18 cellular contexts compared by ENCODE assay signal in genomic region chr16:29911676-29912010, GRCh38. TPM values are rescaled to one million over a fixed set of nuclear protein-coding genes. Genes with fewer than 3 reads are reported as not detected.
"Had no signal": no experiment of that assay in that cellular context is flagged by ENCODE, and none has a peak within 500 bp of the region (broad histone marks: within the 10 kb centered on the region; RNA-seq: fewer than 3 reads in every experiment).

No MANE protein-coding gene starts in this region.

- H3K27me3 Mint-ChIP-seq: stimulated activated naive B cell treated with anti-CD40 and anti-IgM and Interleukin-4, amounts not matched to agents 10 μg/mL and 1 μg/mL and 100 μg/mL, for 72 hours had no signal

- DNase-seq: activated CD4-positive, CD25-positive, alpha-beta regulatory T cell treated with anti-CD3 and anti-CD28 coated beads, Interleukin-2, amount 50 U/mL, for 72 hours; anterior cingulate cortex; brain microvascular endothelial cell; cerebellar nuclear complex; effector CD8-positive, alpha-beta T cell; foreskin fibroblast; hippocampal formation; stimulated activated CD4-positive, alpha-beta T cell treated with anti-CD3 and anti-CD28 coated beads, Interleukin-15, amount 100 ng/mL, for 24 hours; stimulated activated CD4-positive, alpha-beta T cell treated with anti-CD3 and anti-CD28 coated beads, Interleukin-4, amount 100 ng/mL, for 1 hour; stimulated activated naive B cell treated with anti-CD40 and anti-IgM and Interleukin-4, amounts not matched to agents 10 μg/mL and 1 μg/mL and 100 μg/mL, for 72 hours; T1000; uterus had no signal

- H3K4me3 Mint-ChIP-seq: activated T-helper 1 cell treated with anti-CD3 and anti-CD28 coated beads, Interleukin-12 subunit alpha, Interleukin-12 subunit beta, Interleukin-2, Interleukin-4 antibody, amounts not matched to agents 30 ng/mL and 10 ng/mL and 1 ng/mL, durations not matched to agents 14 hours and 24 hours and 36 hours; neural crest cell; stimulated activated naive B cell treated with anti-CD40 and anti-IgM and Interleukin-4, amounts not matched to agents 10 μg/mL and 1 μg/mL and 100 μg/mL, for 72 hours had no signal

- H3K4me3 ChIP-seq: pancreas, tibial artery, uterus had no signal

- H3K9me3 ChIP-seq: pancreas, tibial artery, uterus had no signal

- ATAC-seq: pancreas; stimulated activated naive B cell treated with anti-CD40 and anti-IgM and Interleukin-4, amounts not matched to agents 10 μg/mL and 1 μg/mL and 100 μg/mL, for 72 hours had no signal

- H3K27ac Mint-ChIP-seq: activated T-helper 1 cell treated with anti-CD3 and anti-CD28 coated beads, Interleukin-12 subunit alpha, Interleukin-12 subunit beta, Interleukin-2, Interleukin-4 antibody, amounts not matched to agents 30 ng/mL and 10 ng/mL and 1 ng/mL, durations not matched to agents 14 hours and 24 hours and 36 hours; stimulated activated naive B cell treated with anti-CD40 and anti-IgM and Interleukin-4, amounts not matched to agents 10 μg/mL and 1 μg/mL and 100 μg/mL, for 72 hours had no signal

- H3K36me3 ChIP-seq: pancreas, uterus had no signal

- H3K9me3 Mint-ChIP-seq: activated T-helper 1 cell treated with anti-CD3 and anti-CD28 coated beads, Interleukin-12 subunit alpha, Interleukin-12 subunit beta, Interleukin-2, Interleukin-4 antibody, amounts not matched to agents 30 ng/mL and 10 ng/mL and 1 ng/mL, durations not matched to agents 14 hours and 24 hours and 36 hours; neural crest cell; stimulated activated naive B cell treated with anti-CD40 and anti-IgM and Interleukin-4, amounts not matched to agents 10 μg/mL and 1 μg/mL and 100 μg/mL, for 72 hours had no signal

- H3K4me1 ChIP-seq: pancreas, tibial artery, uterus had no signal

- H3K27ac ChIP-seq: brain microvascular endothelial cell, pancreas, tibial artery, uterus had no signal

- H3K27me3 ChIP-seq: brain microvascular endothelial cell, pancreas, tibial artery, uterus had no signal

RNA-seq across cellular contexts. Expression of gene ASPHD1, which starts 11.4 kb away (rescaled TPM):
- total RNA-seq: lower leg skin, skeletal muscle tissue had no signal
